Comparison of ENCODE assay signal across 16 cellular contexts in the genomic region with DNA sequence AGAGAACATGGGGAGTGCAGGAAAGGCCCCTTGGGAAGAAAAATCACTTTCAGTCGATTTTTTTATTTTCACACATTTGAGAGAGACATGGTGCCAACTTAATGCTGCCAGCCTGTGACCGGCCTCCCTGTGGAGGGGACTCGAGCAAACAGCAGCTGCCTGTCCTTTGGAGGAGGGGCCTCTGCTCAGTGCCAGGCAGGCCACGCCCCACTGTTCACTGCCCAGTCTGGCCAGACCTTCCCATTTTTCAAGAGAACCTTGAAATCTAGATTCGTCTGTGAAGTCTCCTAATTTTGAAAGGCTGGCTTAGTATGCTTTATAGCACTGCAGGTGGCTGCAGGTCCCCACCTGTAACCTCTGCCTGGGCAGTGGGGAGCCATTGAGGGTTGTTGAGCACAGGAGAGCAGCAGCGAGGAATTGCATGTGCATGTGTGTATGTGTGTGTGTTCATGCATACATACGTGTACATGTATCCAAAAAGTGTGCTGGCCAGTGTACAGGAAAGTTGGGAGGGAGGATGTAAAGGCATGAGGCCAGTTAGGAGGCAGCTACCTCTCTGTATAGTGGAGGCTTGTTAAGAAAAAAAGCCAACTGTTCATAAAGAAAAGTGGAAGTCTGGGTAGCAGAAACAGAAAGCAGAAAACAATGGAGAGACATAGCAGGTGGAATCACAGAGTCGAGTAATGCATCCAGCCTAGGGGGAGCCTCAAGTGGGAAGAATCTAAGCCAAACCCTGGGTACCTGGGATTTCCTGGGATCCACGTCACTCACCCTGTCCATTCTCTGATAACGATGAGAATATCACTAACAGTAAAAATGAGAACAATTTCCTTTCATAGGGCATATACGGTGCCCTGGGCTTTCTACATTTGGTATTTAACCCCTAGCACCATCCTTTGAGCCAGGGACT.
A peak's percentile ranks its signal among the peaks of the same experiment; 100 is the strongest.
DNase-seq lines count a peak whose midpoint lies in the region; ATAC-seq, FAIRE-seq and TF ChIP-seq lines count a peak whose summit lies in the region.
"Had no signal": no experiment of that assay in that cellular context is flagged by ENCODE, and none has a peak within 500 bp of the region (broad histone marks: within the 10 kb centered on the region; RNA-seq: fewer than 3 reads in every experiment).

No MANE protein-coding gene starts in this region.

- H3K27ac ChIP-seq in sigmoid colon, result peak overlapping the region in 3 of 4 donors; percentile 74 to 87 (median 86)
- H3K27ac ChIP-seq: heart right ventricle had no signal

- peaks cover 0 to 38% (median 23%) of the 10 kb centered on the region in 4 donors for H3K36me3 ChIP-seq in sigmoid colon
- H3K36me3 ChIP-seq: MG63 had no signal

- intact Hi-C loops in sigmoid colon (cut with DNase I), result loop anchor here (5.0 kb wide), 1 partner anchor 266 kb away; a partner anchor contains a TSS

- 62 to 77% methylated on average over 11 of the region's 11 CpGs for WGBS in sigmoid colon, 2 donors

- TF ChIP-seq EP300 in sigmoid colon (IDR thresholded peaks at IDR 0.05), result no peak

- no peak for FAIRE-seq in RCC 7860 (lab: Jason Lieb, UNC)
- FAIRE-seq: A204.1 had no signal

- H3K9me3 ChIP-seq in sigmoid colon, result no peaks in the 10 kb centered on the region
- H3K9me3 ChIP-seq: heart right ventricle, MG63 had no signal

- no peaks in the 10 kb centered on the region for H3K27me3 ChIP-seq in sigmoid colon
- H3K27me3 ChIP-seq: heart right ventricle, MG63 had no signal

- peak; percentile 24 for DNase-seq in NCI-H2171 treated with DMSO at 0.1 percent for 48 hours (lab: John Stamatoyannopoulos, UW)
- DNase-seq in NCI-H2171 (lab: John Stamatoyannopoulos, UW), result no peak
- DNase-seq in NCI-H69 (lab: John Stamatoyannopoulos, UW), result peak; percentile 13
- peak; percentile 47 for DNase-seq in globus pallidus (ENCODE audit: low spot score)
- DNase-seq in sigmoid colon, result no peak
- no peak for DNase-seq in RCC 7860 (ENCODE audit: low spot score)
- no peak for DNase-seq in 8988T
- DNase-seq: activated CD8-positive, alpha-beta memory T cell treated with anti-CD3 and anti-CD28 coated beads, Interleukin-2, amount 50 U/mL, for 48 hours; DMS153; heart right ventricle; mammary epithelial cell; MG63; NCI-H2227 treated with DMSO at 0.1 percent for 48 hours; RPMI8226 had no signal

- TF ChIP-seq CTCF in sigmoid colon (IDR thresholded peaks at IDR 0.05), result no peak

- no peak for ATAC-seq in GM19452 (IDR thresholded peaks at IDR 0.05; ENCODE audit: unreplicated experiment)

- H3K4me1 ChIP-seq in sigmoid colon, result peaks cover 2 to 54% (median 50%) of the 10 kb centered on the region in 4 donors

- H3K4me3 ChIP-seq in sigmoid colon, result no peak overlapping the region
- H3K4me3 ChIP-seq: heart right ventricle, MG63 had no signal

- no peak for TF ChIP-seq POLR2A in sigmoid colon (IDR thresholded peaks at IDR 0.05)

Comparison
In these comparisons a context has a peak if more than half of its experiments do, and no peak if none do; other contexts are left out.
1. DNase-seq: peak in NCI-H2171 treated with DMSO at 0.1 percent for 48 hours (single experiment), NCI-H69 (single experiment) and globus pallidus (single experiment); none in NCI-H2171 (single experiment), sigmoid colon (single experiment), RCC 7860 (single experiment) and 8988T (single experiment).